In genomic region chr12:48105867-48106563, GRCh38 we compare ENCODE assay signal across 8 cellular contexts. TPM values are rescaled to one million over a fixed set of nuclear protein-coding genes. Genes with fewer than 3 reads are reported as not detected.
A peak's percentile ranks its signal among the peaks of the same experiment; 100 is the strongest.
DNase-seq lines count a peak whose midpoint lies in the region; ATAC-seq and TF ChIP-seq lines count a peak whose summit lies in the region.

Gene SENP1 (minus strand): TSS chr12:48106079. CDS start chr12:48101472, 4,607 bp downstream.

- DNase-seq in AG20443 (ENCODE audit: low spot score) (peak; percentile 94), NCI-H524 (lab: John Stamatoyannopoulos, UW) (peak; percentile 70 to 88), chondrocyte (ENCODE audit: low spot score) (peak; percentile 96), kidney glomerular epithelial cell (lab: John Stamatoyannopoulos, UW) (peak; percentile 97)
- peak; percentile 94 for DNase-seq in activated CD4-positive, alpha-beta T cell treated with anti-CD3 and anti-CD28 coated beads for 36 hours
- DNase-seq in stimulated activated CD4-positive, alpha-beta T cell treated with anti-CD3 and anti-CD28 coated beads, Interleukin-1b, Interleukin-23, amount 100 ng/mL, for 1 hour (ENCODE audit: low read depth in 2 of 2): peak; percentile 72 to 86

- ATAC-seq in HG03432 (IDR thresholded peaks at IDR 0.05; ENCODE audit: unreplicated experiment): peak; percentile 81
- peak; percentile 87 for ATAC-seq in activated CD4-positive, alpha-beta T cell treated with anti-CD3 and anti-CD28 coated beads for 36 hours

- TF ChIP-seq POLR2A in GM19193 (IDR thresholded peaks at IDR 0.05; ENCODE audit: extremely low read depth, insufficient read depth, insufficient read length): peak; percentile 75

- TF ChIP-seq CTCF in chondrocyte (IDR thresholded peaks at IDR 0.05): peak; percentile 53

- H3K4me1 Mint-ChIP-seq in activated CD4-positive, alpha-beta T cell treated with anti-CD3 and anti-CD28 coated beads for 36 hours: peaks cover 46% of the 10 kb centered on the region
- H3K4me1 Mint-ChIP-seq in chondrocyte (ENCODE audit: low read depth): peaks cover 27% of the 10 kb centered on the region

- no peaks in the 10 kb centered on the region for H3K27me3 Mint-ChIP-seq in activated CD4-positive, alpha-beta T cell treated with anti-CD3 and anti-CD28 coated beads for 36 hours
- peaks cover 3% of the 10 kb centered on the region for H3K27me3 Mint-ChIP-seq in chondrocyte (ENCODE audit: low read depth)

- POLR2A ChIA-PET in activated CD4-positive, alpha-beta T cell treated with anti-CD3 and anti-CD28 coated beads for 36 hours (lab: Charles Lee): interaction anchor here (0.7 to 1.0 kb wide), 2 partner anchors 51 to 165 kb away, joined by 3 to 8 read pairs; partner anchors contain the start of gene ASB8

- peak within 1 kb of the TSS; percentile 95 for H3K4me3 Mint-ChIP-seq in activated CD4-positive, alpha-beta T cell treated with anti-CD3 and anti-CD28 coated beads for 36 hours
- H3K4me3 Mint-ChIP-seq in chondrocyte (ENCODE audit: unreplicated experiment): peak within 1 kb of the TSS; percentile 84

- CTCF ChIA-PET in activated CD4-positive, alpha-beta T cell treated with anti-CD3 and anti-CD28 coated beads for 36 hours (lab: Charles Lee): interaction anchor here (0.6 to 3.3 kb wide), 9 partner anchors 8 to 220 kb away, joined by 3 to 12 read pairs (median 3); partner anchors contain the start of genes ASB8 and PFKM

- peak within 1 kb of the TSS; percentile 98 for H3K27ac Mint-ChIP-seq in activated CD4-positive, alpha-beta T cell treated with anti-CD3 and anti-CD28 coated beads for 36 hours
- H3K27ac Mint-ChIP-seq in chondrocyte (ENCODE audit: unreplicated experiment): peak within 1 kb of the TSS; percentile 99

- intact Hi-C loops in activated CD4-positive, alpha-beta T cell treated with anti-CD3 and anti-CD28 coated beads for 36 hours (cut with DNase I, micrococcal nuclease): loop anchor here (1.0 to 5.0 kb wide), 7 partner anchors 13 to 1889 kb away; partner anchors contain the start of genes ASB8 (in 2 of the 2), PFKM (in 2 of the 2), CCNT1 (in 1 of the 2) and RPAP3 (in 1 of the 2)

- peaks cover 6% of the 10 kb centered on the region for H3K36me3 Mint-ChIP-seq in activated CD4-positive, alpha-beta T cell treated with anti-CD3 and anti-CD28 coated beads for 36 hours (ENCODE audit: low read depth)
- H3K36me3 Mint-ChIP-seq in chondrocyte (ENCODE audit: low read depth): no peaks in the 10 kb centered on the region

- H3K9me3 Mint-ChIP-seq in activated CD4-positive, alpha-beta T cell treated with anti-CD3 and anti-CD28 coated beads for 36 hours (ENCODE audit: low read depth): no peaks in the 10 kb centered on the region
- no peaks in the 10 kb centered on the region for H3K9me3 Mint-ChIP-seq in chondrocyte (ENCODE audit: low read depth)

RNA-seq across cellular contexts. Expression of gene SENP1, which starts in this region (rescaled TPM):
- total RNA-seq in activated CD4-positive, alpha-beta T cell treated with anti-CD3 and anti-CD28 coated beads for 36 hours: 10 to 100 TPM; 44.4 to 61.8 TPM
- 16.1 to 20.9 TPM (median 19.7 TPM) in 3 replicates for total RNA-seq in chondrocyte

Comparison
In these comparisons a context has a peak if more than half of its experiments do, and no peak if none do; other contexts are left out.
1. Peak in every context shown above with its lines: DNase-seq and ATAC-seq.